ENCODE assay signal across 8 cellular contexts in the genomic region with DNA sequence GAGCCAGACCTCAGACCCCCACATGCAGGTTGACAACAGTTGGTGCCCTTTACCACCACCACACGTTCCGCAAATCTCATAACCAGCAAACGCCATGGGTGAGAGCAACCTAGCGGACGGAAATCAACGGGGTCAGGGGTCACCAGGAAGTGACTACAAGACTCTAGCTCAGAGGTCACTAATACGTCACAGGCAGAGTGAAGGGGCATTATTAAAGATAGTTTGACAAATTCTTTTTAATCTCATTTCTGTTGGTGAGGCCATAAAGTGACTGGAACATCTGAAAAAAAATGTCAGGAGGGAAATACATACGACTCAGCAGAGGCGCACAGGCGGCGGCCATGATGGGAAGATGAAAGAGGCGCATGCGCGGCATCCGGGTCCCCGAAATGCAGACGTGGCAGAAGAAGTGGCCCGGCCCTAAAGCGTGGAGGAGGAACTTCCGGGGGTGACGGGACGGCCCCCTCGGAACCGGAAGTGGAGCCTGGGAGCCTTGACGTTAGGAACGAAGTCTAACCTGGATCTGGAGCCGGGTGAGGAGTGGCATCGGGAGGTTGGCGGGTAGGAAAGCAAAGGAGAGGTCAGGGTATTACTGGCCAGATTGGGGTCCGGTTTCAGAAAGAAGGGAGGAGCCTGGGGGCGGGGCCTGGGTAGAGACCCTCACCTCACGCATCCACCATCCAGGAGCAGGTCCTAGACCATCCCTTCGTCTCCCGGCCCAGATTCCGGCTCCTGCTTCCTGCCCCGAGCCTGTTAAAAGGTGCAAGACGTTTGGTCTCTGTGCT. TPM values are rescaled to one million over a fixed set of nuclear protein-coding genes. Genes with fewer than 3 reads are reported as not detected.
A peak's percentile ranks its signal among the peaks of the same experiment; 100 is the strongest.
DNase-seq lines count a peak whose midpoint lies in the region; ATAC-seq, FAIRE-seq and TF ChIP-seq lines count a peak whose summit lies in the region.

A gene with protein sequence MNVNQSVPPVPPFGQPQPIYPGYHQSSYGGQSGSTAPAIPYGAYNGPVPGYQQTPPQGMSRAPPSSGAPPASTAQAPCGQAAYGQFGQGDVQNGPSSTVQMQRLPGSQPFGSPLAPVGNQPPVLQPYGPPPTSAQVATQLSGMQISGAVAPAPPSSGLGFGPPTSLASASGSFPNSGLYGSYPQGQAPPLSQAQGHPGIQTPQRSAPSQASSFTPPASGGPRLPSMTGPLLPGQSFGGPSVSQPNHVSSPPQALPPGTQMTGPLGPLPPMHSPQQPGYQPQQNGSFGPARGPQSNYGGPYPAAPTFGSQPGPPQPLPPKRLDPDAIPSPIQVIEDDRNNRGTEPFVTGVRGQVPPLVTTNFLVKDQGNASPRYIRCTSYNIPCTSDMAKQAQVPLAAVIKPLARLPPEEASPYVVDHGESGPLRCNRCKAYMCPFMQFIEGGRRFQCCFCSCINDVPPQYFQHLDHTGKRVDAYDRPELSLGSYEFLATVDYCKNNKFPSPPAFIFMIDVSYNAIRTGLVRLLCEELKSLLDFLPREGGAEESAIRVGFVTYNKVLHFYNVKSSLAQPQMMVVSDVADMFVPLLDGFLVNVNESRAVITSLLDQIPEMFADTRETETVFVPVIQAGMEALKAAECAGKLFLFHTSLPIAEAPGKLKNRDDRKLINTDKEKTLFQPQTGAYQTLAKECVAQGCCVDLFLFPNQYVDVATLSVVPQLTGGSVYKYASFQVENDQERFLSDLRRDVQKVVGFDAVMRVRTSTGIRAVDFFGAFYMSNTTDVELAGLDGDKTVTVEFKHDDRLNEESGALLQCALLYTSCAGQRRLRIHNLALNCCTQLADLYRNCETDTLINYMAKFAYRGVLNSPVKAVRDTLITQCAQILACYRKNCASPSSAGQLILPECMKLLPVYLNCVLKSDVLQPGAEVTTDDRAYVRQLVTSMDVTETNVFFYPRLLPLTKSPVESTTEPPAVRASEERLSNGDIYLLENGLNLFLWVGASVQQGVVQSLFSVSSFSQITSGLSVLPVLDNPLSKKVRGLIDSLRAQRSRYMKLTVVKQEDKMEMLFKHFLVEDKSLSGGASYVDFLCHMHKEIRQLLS (plus strand): TSS at position 468 of the 785 bp plus-strand sequence. CDS start 2,461 bp downstream, outside the sequence.

- DNase-seq in A549 (ENCODE audit: low read depth in 1 of 2, low spot score in 1 of 2), result peak; percentile 96 to 97
- peak; percentile 92 for DNase-seq in NCI-H2196 treated with DMSO at 0.1 percent for 48 hours (lab: John Stamatoyannopoulos, UW; ENCODE audit: unreplicated experiment)
- DNase-seq in breast epithelium (ENCODE audit: low spot score in 2 of 2), result peak; percentile 95 to 96

- ATAC-seq in A549 (peak; percentile 94 to 96), GM18868 (IDR thresholded peaks at IDR 0.05; ENCODE audit: unreplicated experiment) (peak; percentile 87), HG03108 (IDR thresholded peaks at IDR 0.05; ENCODE audit: unreplicated experiment) (peak; percentile 88)

- POLR2A ChIA-PET in A549 (lab: Yijun Ruan, JAX), result interaction anchor here (0.9 to 4.3 kb wide), 5 partner anchors 14 to 133 kb away, joined by 3 to 45 read pairs (median 4); partner anchors contain the start of gene CHCHD1

- H3K27ac ChIP-seq in A549, result peak within 1 kb of the TSS; percentile 90 to 94
- peak within 1 kb of the TSS; percentile 96 for H3K27ac ChIP-seq in VCaP
- peak within 1 kb of the TSS; percentile 93 to 94 for H3K27ac ChIP-seq in breast epithelium
- H3K27ac ChIP-seq in skeletal muscle tissue (ENCODE audit: low read depth, low read length), result peak within 1 kb of the TSS; percentile 95

- WGBS in A549 (ENCODE audit: missing lambda C conversion rate), result under 1% methylated on average over 37 of the region's 37 CpGs

- H3K36me3 ChIP-seq in breast epithelium (no peaks in the 10 kb centered on the region), skeletal muscle tissue (ENCODE audit: control insufficient read depth in 3 of 3, insufficient read depth in 3 of 3, low read length in 3 of 3) (peaks cover 3 to 9% (median 3%) of the 10 kb centered on the region in 3 donors)

- H3K4me3 ChIP-seq in A549 (peak within 1 kb of the TSS; percentile 72), breast epithelium (peak within 1 kb of the TSS; percentile 71 to 97 (median 77)), iPS-18c (ENCODE audit: insufficient read depth, low read depth, low read length) (peak within 1 kb of the TSS; percentile 67), skeletal muscle tissue (ENCODE audit: low read length in 3 of 3) (peak within 1 kb of the TSS; percentile 83 to 99 (median 91))

- TF ChIP-seq POLR2A in A549 (IDR thresholded peaks at IDR 0.05; ENCODE audit: low read length) (peak; percentile 53), breast epithelium (IDR thresholded peaks at IDR 0.05) (peak; percentile 52)

- H3K9me3 ChIP-seq in A549 (no peaks in the 10 kb centered on the region), breast epithelium (no peaks in the 10 kb centered on the region), iPS-18c (ENCODE audit: control insufficient read depth, insufficient read depth, low read length) (peaks cover 3% of the 10 kb centered on the region), skeletal muscle tissue (ENCODE audit: control insufficient read depth in 3 of 3, low read length in 3 of 3) (no peaks in the 10 kb centered on the region)

- CTCF ChIA-PET in A549 (lab: Yijun Ruan, JAX), result interaction anchor here (1.6 kb wide), 1 partner anchor 13 kb away, joined by 7 read pairs; no protein-coding TSS in a partner anchor

- FAIRE-seq in A549 (lab: Jason Lieb, UNC), result no peak

- no peak for TF ChIP-seq CTCF in A549 (IDR thresholded peaks at IDR 0.05)
- no peak for TF ChIP-seq CTCF in VCaP (conservative IDR thresholded peaks at IDR 0.05)
- TF ChIP-seq CTCF in breast epithelium (IDR thresholded peaks at IDR 0.05), result no peak

- TF ChIP-seq EP300 in A549 (IDR thresholded peaks at IDR 0.05), result no peak

- peak within 1 kb of the TSS; percentile 97 to 99 (median 99) for H3K9ac ChIP-seq in skeletal muscle tissue (ENCODE audit: low read depth in 1 of 3, low read length in 3 of 3)

- TF ChIP-seq RAD21 in A549 (conservative IDR thresholded peaks at IDR 0.05 in 1 of 2, IDR thresholded peaks at IDR 0.05 in 1 of 2), result no peak

- H3K27me3 ChIP-seq in breast epithelium, result no peaks in the 10 kb centered on the region
- H3K27me3 ChIP-seq in skeletal muscle tissue (ENCODE audit: control insufficient read depth in 3 of 3, insufficient read depth in 3 of 3, low read length in 3 of 3), result no peaks in the 10 kb centered on the region

- intact Hi-C loops in breast epithelium (cut with DNase I; ENCODE audit: low total_unique reads), result no loop called here

- peak within 1 kb of the TSS; percentile 95 for H3K4me2 ChIP-seq in A549

- peaks cover 35% of the 10 kb centered on the region for H3K4me1 ChIP-seq in A549
- peaks cover 6 to 18% of the 10 kb centered on the region in 2 donors for H3K4me1 ChIP-seq in breast epithelium
- peaks cover 18 to 37% (median 20%) of the 10 kb centered on the region in 3 donors for H3K4me1 ChIP-seq in skeletal muscle tissue (ENCODE audit: control insufficient read depth in 3 of 3, insufficient read depth in 3 of 3, low read length in 3 of 3)

TF ChIP-seq in A549, 52 proteins besides CTCF, POLR2A, EP300 and RAD21 (continues in another document):
- TF ChIP-seq ZC3H11A (IDR thresholded peaks at IDR 0.05) (no peak), FOSL2 (IDR thresholded peaks at IDR 0.05) (no peak), FOSL2 (CRISPR knock-in tag; IDR thresholded peaks at IDR 0.05) (peak; percentile 3; the same call in 1 of the 2 replicates), ZNF302 (CRISPR knock-in tag; IDR thresholded peaks at IDR 0.05) (no peak), CHD2 (IDR thresholded peaks at IDR 0.05; ENCODE audit: low read length, partially characterized antibody) (no peak), NR3C1 (IDR thresholded peaks at IDR 0.05) (no peak), TP53 (CRISPR knock-in tag; IDR thresholded peaks at IDR 0.05) (no peak), CBX8 (IDR thresholded peaks at IDR 0.05) (no peak), HOXB13 (CRISPR knock-in tag; IDR thresholded peaks at IDR 0.05; ENCODE audit: low read depth) (no peak), NPAS2 (CRISPR knock-in tag; IDR thresholded peaks at IDR 0.05; ENCODE audit: borderline replicate concordance) (no peak), SREBF2 (IDR thresholded peaks at IDR 0.05) (no peak), HOXA7 (CRISPR knock-in tag; IDR thresholded peaks at IDR 0.05) (peak; percentile 65; the same call in 1 of the 2 replicates), CEBPB (IDR thresholded peaks at IDR 0.05) (no peak), ELK1 (IDR thresholded peaks at IDR 0.05; ENCODE audit: low read depth, low read length) (no peak), JUN (IDR thresholded peaks at IDR 0.05) (peak; percentile 92 to 93; a peak in 3 of 5 replicates)
- TF ChIP-seq, protein P1, sequence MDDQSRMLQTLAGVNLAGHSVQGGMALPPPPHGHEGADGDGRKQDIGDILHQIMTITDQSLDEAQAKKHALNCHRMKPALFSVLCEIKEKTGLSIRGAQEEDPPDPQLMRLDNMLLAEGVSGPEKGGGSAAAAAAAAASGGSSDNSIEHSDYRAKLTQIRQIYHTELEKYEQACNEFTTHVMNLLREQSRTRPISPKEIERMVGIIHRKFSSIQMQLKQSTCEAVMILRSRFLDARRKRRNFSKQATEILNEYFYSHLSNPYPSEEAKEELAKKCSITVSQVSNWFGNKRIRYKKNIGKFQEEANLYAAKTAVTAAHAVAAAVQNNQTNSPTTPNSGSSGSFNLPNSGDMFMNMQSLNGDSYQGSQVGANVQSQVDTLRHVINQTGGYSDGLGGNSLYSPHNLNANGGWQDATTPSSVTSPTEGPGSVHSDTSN (IDR thresholded peaks at IDR 0.05), result peak; percentile 24; the same call in 1 of the 2 replicates

RNA-seq across cellular contexts. Expression of the gene that starts here (rescaled TPM):
- 84.7 and 121 TPM in 2 replicates for polyA plus RNA-seq in A549 (2011; rRNA removed)
- polyA plus RNA-seq in A549 (2012; cell fraction: cytosol; rRNA removed), result 44.8 and 58.3 TPM in 2 replicates
- 121 and 134 TPM in 2 replicates for polyA plus RNA-seq in A549 (2012; cell fraction: nucleus; rRNA removed)
- polyA plus RNA-seq in A549 (2017; fragmentation: RNase III; extraction: RNeasy Plus Mini Kit Qiagen cat#74134 plus additional on column Dnase treatment), result 52.6 to 54.3 TPM (median 54.1 TPM) in 3 replicates
- 139 and 162 TPM in 2 replicates for polyA minus RNA-seq in A549 (2011; rRNA and poly(A)+ RNA removed)
- 10 to 100 TPM; 33.9 to 57.7 (median 50.1) TPM for total RNA-seq in breast epithelium
- total RNA-seq in skeletal muscle tissue, result 41.8 TPM

Comparison
In these comparisons a context has a peak if more than half of its experiments do, and no peak if none do; other contexts are left out.
1. Peak in every context shown above with its lines: DNase-seq, ATAC-seq, H3K4me3 ChIP-seq and H3K27ac ChIP-seq.